Comparison of ENCODE assay signal across 18 cellular contexts in genomic region chr1:109900489-109900888, GRCh38.
"Had no signal": no experiment of that assay in that cellular context is flagged by ENCODE, and none has a peak within 500 bp of the region (broad histone marks: within the 10 kb centered on the region; RNA-seq: fewer than 3 reads in every experiment).

No MANE protein-coding gene starts in this region.

- DNase-seq: activated CD4-positive, alpha-beta memory T cell treated with anti-CD3 and anti-CD28 coated beads, Interleukin-2, amount 10 ng/mL, durations not matched to agents 7 days and 5 days; activated CD4-positive, alpha-beta T cell treated with anti-CD3 and anti-CD28 coated beads, Interleukin-2, amount 10 ng/mL, durations not matched to agents 24 days and 14 days; activated naive CD4-positive, alpha-beta T cell treated with anti-CD3 and anti-CD28 coated beads for 36 hours; activated T-cell treated with anti-CD3 and anti-CD28 coated beads, Interleukin-2, amount 50 U/mL, for 1 hour; amygdala; cortex of kidney; immature natural killer cell; left lung; natural killer cell; ovary; stimulated activated naive CD8-positive, alpha-beta T cell treated with anti-CD3 and anti-CD28 coated beads, Interleukin-15, amount 100 ng/mL, for 72 hours; tibial artery had no signal

- H3K9me3 ChIP-seq: left lung, ovary, psoas muscle, right atrium auricular region, tibial artery had no signal

- H3K27me3 ChIP-seq: cardiac muscle cell, left lung, ovary, right atrium auricular region, tibial artery had no signal

- H3K4me1 ChIP-seq: psoas muscle had no signal

- H3K27me3 Mint-ChIP-seq: activated CD4-positive, alpha-beta memory T cell treated with anti-CD3 and anti-CD28 coated beads, Interleukin-2, amount 10 ng/mL, durations not matched to agents 7 days and 5 days; activated CD4-positive, alpha-beta T cell treated with anti-CD3 and anti-CD28 coated beads, Interleukin-2, amount 10 ng/mL, durations not matched to agents 24 days and 14 days; stimulated activated naive CD8-positive, alpha-beta T cell treated with anti-CD3 and anti-CD28 coated beads, Interleukin-15, amount 100 ng/mL, for 72 hours had no signal

- H3K9me3 Mint-ChIP-seq: activated CD4-positive, alpha-beta memory T cell treated with anti-CD3 and anti-CD28 coated beads, Interleukin-2, amount 10 ng/mL, durations not matched to agents 7 days and 5 days; activated naive CD4-positive, alpha-beta T cell treated with anti-CD3 and anti-CD28 coated beads for 36 hours; immature natural killer cell; natural killer cell; stimulated activated naive CD8-positive, alpha-beta T cell treated with anti-CD3 and anti-CD28 coated beads, Interleukin-15, amount 100 ng/mL, for 72 hours had no signal

- H3K4me3 Mint-ChIP-seq: activated CD4-positive, alpha-beta memory T cell treated with anti-CD3 and anti-CD28 coated beads, Interleukin-2, amount 10 ng/mL, durations not matched to agents 7 days and 5 days; activated CD4-positive, alpha-beta T cell treated with anti-CD3 and anti-CD28 coated beads, Interleukin-2, amount 10 ng/mL, durations not matched to agents 24 days and 14 days; activated naive CD4-positive, alpha-beta T cell treated with anti-CD3 and anti-CD28 coated beads for 36 hours; immature natural killer cell; natural killer cell; stimulated activated naive CD8-positive, alpha-beta T cell treated with anti-CD3 and anti-CD28 coated beads, Interleukin-15, amount 100 ng/mL, for 72 hours had no signal

- H3K4me3 ChIP-seq: cardiac muscle cell, left lung, lung, ovary, psoas muscle, right atrium auricular region, tibial artery had no signal

- H3K36me3 Mint-ChIP-seq: immature natural killer cell, natural killer cell had no signal

- H3K27ac Mint-ChIP-seq: activated CD4-positive, alpha-beta memory T cell treated with anti-CD3 and anti-CD28 coated beads, Interleukin-2, amount 10 ng/mL, durations not matched to agents 7 days and 5 days; activated CD4-positive, alpha-beta T cell treated with anti-CD3 and anti-CD28 coated beads, Interleukin-2, amount 10 ng/mL, durations not matched to agents 24 days and 14 days; activated naive CD4-positive, alpha-beta T cell treated with anti-CD3 and anti-CD28 coated beads for 36 hours; immature natural killer cell; natural killer cell; stimulated activated naive CD8-positive, alpha-beta T cell treated with anti-CD3 and anti-CD28 coated beads, Interleukin-15, amount 100 ng/mL, for 72 hours had no signal

- H3K27ac ChIP-seq: cardiac muscle cell, ovary, psoas muscle, right atrium auricular region, tibial artery, VCaP had no signal

- ATAC-seq: activated CD4-positive, CD25-positive, alpha-beta regulatory T cell treated with anti-CD3 and anti-CD28 coated beads, Interleukin-2, amount 50 U/mL, for 24 hours; left lung; natural killer cell; psoas muscle; stimulated activated naive CD8-positive, alpha-beta T cell treated with anti-CD3 and anti-CD28 coated beads, Interleukin-15, amount 100 ng/mL, for 72 hours had no signal

- H3K36me3 ChIP-seq: cardiac muscle cell, left lung, ovary, right atrium auricular region, tibial artery had no signal
